In genomic region chr1:25469177-25469576, GRCh38 we compare ENCODE assay signal across 19 cellular contexts. TPM values are rescaled to one million over a fixed set of nuclear protein-coding genes. Genes with fewer than 3 reads are reported as not detected.
A peak's percentile ranks its signal among the peaks of the same experiment; 100 is the strongest.
DNase-seq lines count a peak whose midpoint lies in the region; ATAC-seq, FAIRE-seq and TF ChIP-seq lines count a peak whose summit lies in the region.
"Had no signal": no experiment of that assay in that cellular context is flagged by ENCODE, and none has a peak within 500 bp of the region (broad histone marks: within the 10 kb centered on the region; RNA-seq: fewer than 3 reads in every experiment).

No MANE protein-coding gene starts in this region.

- H2BK12ac ChIP-seq in mesenchymal stem cell (ENCODE audit: low read length in 2 of 2) = no peak overlapping the region

- H3K4me3 ChIP-seq in K562 (no peak overlapping the region), mesenchymal stem cell (ENCODE audit: insufficient read depth in 1 of 2, low read depth in 1 of 2, low read length in 2 of 2) (no peak overlapping the region)
- H3K4me3 ChIP-seq: SJCRH30 had no signal

- no peak overlapping the region for H3K23ac ChIP-seq in mesenchymal stem cell (ENCODE audit: low read length in 2 of 2)

- H2BK5ac ChIP-seq in mesenchymal stem cell (ENCODE audit: low read depth, low read length, poor library complexity, severe bottlenecking) = no peak overlapping the region

- no TSS peak for BruUV-seq in K562 (replicated peaks; lab: Mats Ljungman, UMichigan)

- no peak overlapping the region for H4K91ac ChIP-seq in mesenchymal stem cell (ENCODE audit: low read length)

- no peak overlapping the region for H3K27ac ChIP-seq in K562 (ENCODE audit: extremely low read depth, low read depth, low read length)
- no peak overlapping the region for H3K27ac ChIP-seq in mesenchymal stem cell (ENCODE audit: low read length, poor library complexity, severe bottlenecking)
- H3K27ac ChIP-seq: C4-2B, SJCRH30 had no signal

- CTCF ChIA-PET in K562 (lab: Yijun Ruan, JAX; ENCODE audit: low intra/inter-chr PET ratio) = no interaction called here

- in situ Hi-C loops in K562 (cut with MboI) = no loop called here

- H2BK15ac ChIP-seq in mesenchymal stem cell (ENCODE audit: low read depth, poor library complexity, severe bottlenecking) = no peak overlapping the region

- H3K4me2 ChIP-seq in K562 (ENCODE audit: insufficient read depth, low read length) (no peak overlapping the region), mesenchymal stem cell (ENCODE audit: low read length, poor library complexity, severe bottlenecking) (no peak overlapping the region)

- H3K14ac ChIP-seq in mesenchymal stem cell (ENCODE audit: low read length in 2 of 2) = no peak overlapping the region

- H3K9ac ChIP-seq in K562 (ENCODE audit: insufficient read depth in 1 of 2, low read depth in 2 of 2, low read length in 2 of 2) = no peak overlapping the region
- H3K9ac ChIP-seq in mesenchymal stem cell (ENCODE audit: low read length) = peak overlapping the region; percentile 33

- H3K27me3 ChIP-seq in K562 (ENCODE audit: control insufficient read depth in 2 of 2, insufficient read depth in 2 of 2, low read length in 2 of 2) = no peaks in the 10 kb centered on the region
- no peaks in the 10 kb centered on the region for H3K27me3 ChIP-seq in mesenchymal stem cell (ENCODE audit: control insufficient read depth in 1 of 2, insufficient read depth in 1 of 2, low read length in 2 of 2)
- H3K27me3 ChIP-seq: SJCRH30 had no signal

- H3K4me1 ChIP-seq in K562 (replicated peaks in 1 of 2; ENCODE audit: control insufficient read depth in 2 of 2, insufficient read depth in 2 of 2, low read length in 2 of 2) (peaks cover 7 to 19% of the 10 kb centered on the region in 2 experiments; a peak in 4 of 5 replicates), mesenchymal stem cell (ENCODE audit: control insufficient read depth, insufficient read depth, low read depth, low read length) (peaks cover 1% of the 10 kb centered on the region)
- H3K4me1 ChIP-seq: SJCRH30 had no signal

- no peak for TF ChIP-seq RAD21 in K562 (CRISPR knock-in tag; conservative IDR thresholded peaks at IDR 0.05 in 1 of 2, IDR thresholded peaks at IDR 0.05 in 1 of 2)

- TF ChIP-seq EP300 in K562 (IDR thresholded peaks at IDR 0.05; ENCODE audit: low read length) = no peak

- peaks cover 22% of the 10 kb centered on the region for H3K79me1 ChIP-seq in mesenchymal stem cell (replicated peaks; ENCODE audit: low read length, poor library complexity, severe bottlenecking)

- H4K20me1 ChIP-seq in K562 (replicated peaks; ENCODE audit: control insufficient read depth, insufficient read depth, low read length) = no peaks in the 10 kb centered on the region; the same call in 1 of the 2 replicates

- POLR2A ChIA-PET in K562 (lab: Yijun Ruan, JAX) = interaction anchor here (0.8 to 2.5 kb wide), 6 partner anchors 9 to 23 kb away, joined by 3 to 10 read pairs (median 3); no protein-coding TSS in a partner anchor

- H2BK120ac ChIP-seq in mesenchymal stem cell (ENCODE audit: low read depth, low read length) = no peak overlapping the region

- peaks cover 35% of the 10 kb centered on the region for H3K36me3 ChIP-seq in K562 (ENCODE audit: control insufficient read depth, insufficient read depth, low read length)
- no peaks in the 10 kb centered on the region for H3K36me3 ChIP-seq in mesenchymal stem cell (ENCODE audit: control insufficient read depth in 1 of 2, insufficient read depth in 2 of 2, low read depth in 1 of 2, low read length in 2 of 2)
- H3K36me3 ChIP-seq: SJCRH30 had no signal

- no peak for TF ChIP-seq POLR2A in K562 (conservative IDR thresholded peaks at IDR 0.05)

- H3K9me1 ChIP-seq in K562 (ENCODE audit: control insufficient read depth, insufficient read depth, low read length) = no peaks in the 10 kb centered on the region

- no peak overlapping the region for H2AFZ ChIP-seq in K562 (ENCODE audit: low read depth, low read length)
- no peak overlapping the region for H2AFZ ChIP-seq in mesenchymal stem cell (ENCODE audit: low read depth, low read length)

- ATAC-seq in K562 (no peak), GM19035 (IDR thresholded peaks at IDR 0.05; ENCODE audit: unreplicated experiment) (no peak)
- ATAC-seq: natural killer cell had no signal

- H4K8ac ChIP-seq in mesenchymal stem cell (ENCODE audit: low read length) = no peak overlapping the region

- no peak overlapping the region for H2AK5ac ChIP-seq in mesenchymal stem cell (ENCODE audit: low read length, severe bottlenecking)

- intact Hi-C loops in K562 (cut with micrococcal nuclease) = loop anchor here (5.0 kb wide), 1 partner anchor 37 kb away; the partner anchor contains the start of gene MACO1

- DNase-seq in ELR (ENCODE audit: low read depth) = peak; percentile 84
- DNase-seq in HTR-8/SVneo (ENCODE audit: insufficient read length, low spot score) = peak; percentile 12
- DNase-seq in K562 (ENCODE audit: extremely low read depth in 1 of 4, low spot score in 3 of 4) = no peak
- peak; percentile 57 for DNase-seq in mesenchymal stem cell
- no peak for DNase-seq in C1 segment of cervical spinal cord (lab: John Stamatoyannopoulos, UW)
- no peak for DNase-seq in HT-29 (ENCODE audit: low spot score)
- no peak for DNase-seq in NCI-H526 (lab: John Stamatoyannopoulos, UW)
- DNase-seq: activated CD4-positive, alpha-beta T cell treated with anti-CD3 and anti-CD28 coated beads, Interleukin-2, amount 50 U/mL, for 4 hours; activated effector memory CD4-positive, alpha-beta T cell treated with anti-CD3 and anti-CD28 coated beads, Interleukin-2, amount 50 U/mL, for 16 hours; central memory CD4-positive, alpha-beta T cell; hypothalamus; MV-4-11; natural killer cell; NCI-H2171; retina; SJCRH30; stimulated activated CD4-positive, alpha-beta T cell treated with anti-CD3 and anti-CD28 coated beads, Interleukin-1b, Interleukin-23, amount 100 ng/mL, for 48 hours had no signal

- no peak overlapping the region for H3K4ac ChIP-seq in mesenchymal stem cell (ENCODE audit: low read depth in 1 of 2, low read length in 2 of 2)

- FAIRE-seq in HTR-8/SVneo (lab: Jason Lieb, UNC) (no peak), K562 (lab: Jason Lieb, UNC) (no peak)

- WGBS in K562 (ENCODE audit: insufficient coverage, low coverage, missing lambda C conversion rate) = 77% methylated on average over 2 of the region's 2 CpGs
- 59% methylated on average over 1 of the region's 2 CpGs for WGBS in mesenchymal stem cell

- H3K79me2 ChIP-seq in K562 (ENCODE audit: control insufficient read depth, insufficient read depth, low read length) = peaks cover 78% of the 10 kb centered on the region

- no peak for TF ChIP-seq CTCF in K562 (IDR thresholded peaks at IDR 0.05 in 2 of 3, conservative IDR thresholded peaks at IDR 0.05 in 1 of 3; ENCODE audit: insufficient read depth in 2 of 3, low read depth in 1 of 3, low read length in 3 of 3)

- no peaks in the 10 kb centered on the region for H3K9me3 ChIP-seq in K562 (replicated peaks; ENCODE audit: control insufficient read depth, insufficient read depth, low read depth, low read length)
- H3K9me3 ChIP-seq in mesenchymal stem cell (ENCODE audit: control insufficient read depth, low read length) = no peaks in the 10 kb centered on the region
- H3K9me3 ChIP-seq: SJCRH30 had no signal

- H3K18ac ChIP-seq in mesenchymal stem cell (ENCODE audit: low read depth in 1 of 2, low read length in 2 of 2) = no peak overlapping the region

TF ChIP-seq in K562, 482 proteins besides CTCF, POLR2A, EP300 and RAD21 (continues in another document):
- TF ChIP-seq SRF (CRISPR knock-in tag; IDR thresholded peaks at IDR 0.05) (no peak), FOSL1 (tag; conservative IDR thresholded peaks at IDR 0.05) (peak; percentile 56)

RNA-seq across cellular contexts. Expression of gene MACO1, which starts 38.5 kb away (rescaled TPM):
- total RNA-seq in K562 (2011; cell fraction: chromatin; rRNA removed; ENCODE audit: low replicate concordance) = 18.4 and 45.3 TPM in 2 replicates
- total RNA-seq in K562 (2011; cell fraction: nucleolus; rRNA removed) = 18.0 and 21.1 TPM in 2 replicates
- 26.7 and 32.7 TPM in 2 replicates for total RNA-seq in K562 (2011; cell fraction: nucleoplasm; rRNA removed)
- total RNA-seq in K562 (2014; rRNA removed) = 20.0 and 21.7 TPM in 2 replicates
- total RNA-seq in K562 (2014; rRNA removed; fragmentation: Illumina TruSeq; extraction: Trizol) = 25.2 and 32.1 TPM in 2 replicates
- total RNA-seq in K562 (2015; rRNA removed; fragmentation: Illumina TruSeq; extraction: Trizol) = 22.6 and 25.1 TPM in 2 replicates
- 21.8 and 26.2 TPM in 2 replicates for total RNA-seq in K562 (2021)
- polyA plus RNA-seq in K562 (2011; rRNA removed) = 16.2 and 16.5 TPM in 2 replicates
- polyA plus RNA-seq in K562 (2011; cell fraction: cytosol; rRNA removed) = 5.5 and 9.0 TPM in 2 replicates
- 13.6 and 15.9 TPM in 2 replicates for polyA plus RNA-seq in K562 (2011; cell fraction: nucleus; rRNA removed)
- 17.2 and 17.8 TPM in 2 replicates for polyA plus RNA-seq in K562 (2012)
- 22.5 and 28.4 TPM in 2 replicates for polyA plus RNA-seq in K562 (2014; fragmentation: Illumina TruSeq; extraction: Trizol)
- polyA plus RNA-seq in K562 (2014; fragmentation: Nextera tagmentation; extraction: Ambion mirVana) = 1 to 10 TPM; 4.6 to 5.1 TPM
- polyA plus RNA-seq in K562 (2014; rRNA removed) = 15.4 and 18.9 TPM in 2 replicates
- polyA minus RNA-seq in K562 (2011; rRNA and poly(A)+ RNA removed) = 16.1 and 20.4 TPM in 2 replicates
- 8.4 and 9.4 TPM in 2 replicates for polyA minus RNA-seq in K562 (2011; cell fraction: cytosol; rRNA and poly(A)+ RNA removed)
- polyA minus RNA-seq in K562 (2011; cell fraction: nucleus; rRNA and poly(A)+ RNA removed) = 5.3 and 10.9 TPM in 2 replicates
- 24.4 TPM for polyA plus RNA-seq in mesenchymal stem cell (2013, experiment 1 of 2)
- polyA plus RNA-seq in mesenchymal stem cell (2013, experiment 2 of 2) = 23.0 TPM
- total RNA-seq in HT-29 (2014; rRNA removed; shearing (Covaris generic)) = 6.3 TPM in 2 replicates

RNA-seq across cellular contexts. Expression of gene RHCE, which starts 48.6 kb away (rescaled TPM):
- total RNA-seq in K562 (2011; cell fraction: chromatin; rRNA removed; ENCODE audit: low replicate concordance) = 32.9 and 40.0 TPM in 2 replicates
- 54.9 and 67.4 TPM in 2 replicates for total RNA-seq in K562 (2011; cell fraction: nucleolus; rRNA removed)
- total RNA-seq in K562 (2011; cell fraction: nucleoplasm; rRNA removed) = 44.0 and 54.3 TPM in 2 replicates
- total RNA-seq in K562 (2014; rRNA removed) (7.5 and 12.3 TPM in 2 replicates), K562 (2014; rRNA removed; fragmentation: Illumina TruSeq; extraction: Trizol) (12.7 and 14.8 TPM in 2 replicates), K562 (2015; rRNA removed; fragmentation: Illumina TruSeq; extraction: Trizol) (5.3 and 5.4 TPM in 2 replicates), K562 (2021) (11.2 and 12.6 TPM in 2 replicates)
- polyA plus RNA-seq in K562 (2011; rRNA removed) (13.6 and 25.9 TPM in 2 replicates), K562 (2014; fragmentation: Illumina TruSeq; extraction: Trizol) (10.9 and 11.4 TPM in 2 replicates), K562 (2014; fragmentation: Nextera tagmentation; extraction: Ambion mirVana) (10 to 100 TPM; 28.3 to 31.5 TPM), K562 (2014; rRNA removed) (8.3 and 9.1 TPM in 2 replicates)
- polyA plus RNA-seq in K562 (2011; cell fraction: cytosol; rRNA removed) = 20.6 and 28.6 TPM in 2 replicates
- 11.9 and 17.8 TPM in 2 replicates for polyA plus RNA-seq in K562 (2011; cell fraction: nucleus; rRNA removed)
- 17.0 and 20.5 TPM in 2 replicates for polyA plus RNA-seq in K562 (2012)
- 22.4 and 24.1 TPM in 2 replicates for polyA minus RNA-seq in K562 (2011; rRNA and poly(A)+ RNA removed)
- polyA minus RNA-seq in K562 (2011; cell fraction: cytosol; rRNA and poly(A)+ RNA removed) = 9.8 and 10.7 TPM in 2 replicates
- 5.8 and 9.8 TPM in 2 replicates for polyA minus RNA-seq in K562 (2011; cell fraction: nucleus; rRNA and poly(A)+ RNA removed)
- polyA plus RNA-seq in mesenchymal stem cell (2013, experiment 1 of 2) = 0.30 TPM
- polyA plus RNA-seq in mesenchymal stem cell (2013, experiment 2 of 2) = 0.47 TPM
- not detected in 2 replicates for total RNA-seq in HT-29 (2014; rRNA removed; shearing (Covaris generic))
- total RNA-seq: natural killer cell had no signal

Comparison
In these comparisons a context has a peak if more than half of its experiments do, and no peak if none do; other contexts are left out.
1. DNase-seq: peak in ELR (single experiment), HTR-8/SVneo (single experiment) and mesenchymal stem cell (single experiment); none in K562 (0 of 4), C1 segment of cervical spinal cord (0 of 14), HT-29 (single experiment) and NCI-H526 (0 of 2).